Comparison of ENCODE assay signal across 15 cellular contexts in genomic region chr4:699816-700580, GRCh38. TPM values are rescaled to one million over a fixed set of nuclear protein-coding genes. Genes with fewer than 3 reads are reported as not detected.
DNase-seq lines count a peak whose midpoint lies in the region; ATAC-seq and TF ChIP-seq lines count a peak whose summit lies in the region.
"Had no signal": no experiment of that assay in that cellular context is flagged by ENCODE, and none has a peak within 500 bp of the region (broad histone marks: within the 10 kb centered on the region; RNA-seq: fewer than 3 reads in every experiment).

No MANE protein-coding gene starts in this region.

- H3K27me3 Mint-ChIP-seq in T-helper 17 cell, result no peaks in the 10 kb centered on the region
- peaks cover 5% of the 10 kb centered on the region for H3K27me3 Mint-ChIP-seq in chondrocyte (ENCODE audit: low read depth)

- H3K4me3 ChIP-seq in lower lobe of right lung, result no peak overlapping the region

- H3K4me1 ChIP-seq in lower lobe of right lung, result peaks cover 5% of the 10 kb centered on the region

- H3K4me3 Mint-ChIP-seq in T-helper 17 cell, result peak overlapping the region; percentile 55
- H3K4me3 Mint-ChIP-seq in chondrocyte (ENCODE audit: unreplicated experiment), result no peak overlapping the region

- peaks cover 5% of the 10 kb centered on the region for H3K4me1 Mint-ChIP-seq in T-helper 17 cell
- H3K4me1 Mint-ChIP-seq in chondrocyte (ENCODE audit: low read depth), result no peaks in the 10 kb centered on the region

- no peak for ATAC-seq in Right ventricle myocardium inferior
- no peak for ATAC-seq in T-helper 17 cell
- no peak for ATAC-seq in lower lobe of right lung
- no peak for ATAC-seq in GM21515 (IDR thresholded peaks at IDR 0.05; ENCODE audit: unreplicated experiment)
- ATAC-seq: HCT116 had no signal

- H3K27ac ChIP-seq in lower lobe of right lung, result peak overlapping the region; percentile 71

- no peaks in the 10 kb centered on the region for H3K9me3 Mint-ChIP-seq in chondrocyte (ENCODE audit: low read depth)
- H3K9me3 Mint-ChIP-seq: activated naive CD4-positive, alpha-beta T cell treated with anti-CD3 and anti-CD28 coated beads, Interleukin-2, amount 50 U/mL, for 72 hours had no signal

- H3K36me3 Mint-ChIP-seq in T-helper 17 cell (ENCODE audit: low read depth), result no peaks in the 10 kb centered on the region
- no peaks in the 10 kb centered on the region for H3K36me3 Mint-ChIP-seq in chondrocyte (ENCODE audit: low read depth)
- H3K36me3 Mint-ChIP-seq: activated naive CD4-positive, alpha-beta T cell treated with anti-CD3 and anti-CD28 coated beads, Interleukin-2, amount 50 U/mL, for 72 hours had no signal

- H3K27ac Mint-ChIP-seq in T-helper 17 cell, result peak overlapping the region; percentile 78
- H3K27ac Mint-ChIP-seq in chondrocyte (ENCODE audit: unreplicated experiment), result no peak overlapping the region

- intact Hi-C loops in Right ventricle myocardium inferior (cut with DNase I), result no loop called here
- intact Hi-C loops in cardiac septum (cut with DNase I), result no loop called here
- intact Hi-C loops in lower lobe of right lung (cut with DNase I), result no loop called here

- H3K27me3 ChIP-seq in lower lobe of right lung (ENCODE audit: low read depth), result no peaks in the 10 kb centered on the region

- H3K9me3 ChIP-seq in T-helper 17 cell (ENCODE audit: control insufficient read depth, low read length, poor library complexity, severe bottlenecking), result no peaks in the 10 kb centered on the region
- no peaks in the 10 kb centered on the region for H3K9me3 ChIP-seq in lower lobe of right lung

- DNase-seq in Right ventricle myocardium inferior (ENCODE audit: missing footprints), result peak; percentile 55
- DNase-seq in cardiac septum (ENCODE audit: low spot score), result no peak
- DNase-seq in T-helper 17 cell, result no peak
- DNase-seq in lower lobe of right lung, result no peak
- no peak for DNase-seq in amniotic stem cell (lab: John Stamatoyannopoulos, UW)
- DNase-seq in GM10266 (ENCODE audit: extremely low spot score), result no peak
- no peak for DNase-seq in chondrocyte (ENCODE audit: low spot score)
- DNase-seq: activated CD8-positive, alpha-beta memory T cell treated with anti-CD3 and anti-CD28 coated beads, Interleukin-2, amount 50 U/mL, for 4 hours; DMS 273 treated with DMSO at 0.1 percent for 48 hours; NCI-H187; NCI-H774; occipital lobe had no signal

- TF ChIP-seq CTCF in lower lobe of right lung (IDR thresholded peaks at IDR 0.05), result no peak
- no peak for TF ChIP-seq CTCF in GM10266 (IDR thresholded peaks at IDR 0.05; ENCODE audit: control insufficient read depth, insufficient read depth, low read depth, missing control alignments)
- TF ChIP-seq CTCF in chondrocyte (IDR thresholded peaks at IDR 0.05), result no peak

- no peaks in the 10 kb centered on the region for H3K36me3 ChIP-seq in lower lobe of right lung

RNA-seq across cellular contexts. Expression of gene PCGF3, which starts 5.6 kb away (rescaled TPM):
- total RNA-seq in Right ventricle myocardium inferior, result 21.7 TPM
- total RNA-seq in cardiac septum, result 24.3 TPM
- 10 to 100 TPM; 31.3 to 38.0 TPM for total RNA-seq in T-helper 17 cell
- 44.8 TPM for total RNA-seq in lower lobe of right lung
- 54.1 to 60.8 TPM (median 55.4 TPM) in 3 replicates for total RNA-seq in chondrocyte

RNA-seq across cellular contexts. Expression of gene SLC49A3, which starts 11.0 kb away (rescaled TPM):
- total RNA-seq in Right ventricle myocardium inferior (17.3 TPM), cardiac septum (12.1 TPM), T-helper 17 cell (1 to 10 TPM; 1.1 to 2.7 TPM), lower lobe of right lung (31.5 TPM), chondrocyte (0.85 to 1.3 TPM (median 0.89 TPM) in 3 replicates)

RNA-seq across cellular contexts. Expression of gene MYL5, which starts 25.7 kb away (rescaled TPM):
- total RNA-seq in Right ventricle myocardium inferior, result 3.9 TPM
- total RNA-seq in cardiac septum, result 6.5 TPM
- 10 to 100 TPM; 20.3 to 22.9 TPM for total RNA-seq in T-helper 17 cell
- total RNA-seq in lower lobe of right lung, result 9.7 TPM
- total RNA-seq in chondrocyte, result 22.8 to 26.5 TPM (median 25.6 TPM) in 3 replicates

RNA-seq across cellular contexts. Expression of gene ATP5ME, which starts 25.9 kb away (rescaled TPM):
- total RNA-seq in Right ventricle myocardium inferior (1,162 TPM), cardiac septum (734 TPM), T-helper 17 cell (100 to 1,000 TPM in 1 of 2 donors, 10 to 100 TPM in 1; 98.4 to 120 TPM), lower lobe of right lung (173 TPM), chondrocyte (240 to 279 TPM (median 256 TPM) in 3 replicates)
